Comparison of ENCODE assay signal across 9 cellular contexts in genomic region chr6:24911983-24912382, GRCh38. TPM values are rescaled to one million over a fixed set of nuclear protein-coding genes. Genes with fewer than 3 reads are reported as not detected.
A peak's percentile ranks its signal among the peaks of the same experiment; 100 is the strongest.
DNase-seq lines count a peak whose midpoint lies in the region; ATAC-seq, FAIRE-seq and TF ChIP-seq lines count a peak whose summit lies in the region.
"Had no signal": no experiment of that assay in that cellular context is flagged by ENCODE, and none has a peak within 500 bp of the region (broad histone marks: within the 10 kb centered on the region; RNA-seq: fewer than 3 reads in every experiment).

No MANE protein-coding gene starts in this region.

- H3K27ac Mint-ChIP-seq in activated T-cell treated with anti-CD3 and anti-CD28 coated beads, Interleukin-2, amount 50 U/mL, for 24 hours = peak overlapping the region; percentile 94
- H3K27ac Mint-ChIP-seq in activated CD8-positive, alpha-beta T cell treated with anti-CD3 and anti-CD28 coated beads, Interleukin-2, amount 10 ng/mL, durations not matched to agents 7 days and 5 days = peak overlapping the region; percentile 87
- H3K27ac Mint-ChIP-seq in immature natural killer cell = peak overlapping the region; percentile 91 to 97 (median 94)
- peak overlapping the region; percentile 97 for H3K27ac Mint-ChIP-seq in stimulated activated effector memory CD8-positive, alpha-beta T cell treated with anti-CD3 and anti-CD28 coated beads, Interleukin-12 subunit alpha, Interleukin-12 subunit beta, amount 100 ng/mL, for 72 hours

- H3K4me1 Mint-ChIP-seq in activated T-cell treated with anti-CD3 and anti-CD28 coated beads, Interleukin-2, amount 50 U/mL, for 24 hours (ENCODE audit: low read depth) = peaks cover 89% of the 10 kb centered on the region
- peaks cover 93% of the 10 kb centered on the region for H3K4me1 Mint-ChIP-seq in activated CD8-positive, alpha-beta T cell treated with anti-CD3 and anti-CD28 coated beads, Interleukin-2, amount 10 ng/mL, durations not matched to agents 7 days and 5 days (ENCODE audit: low read depth)
- H3K4me1 Mint-ChIP-seq in immature natural killer cell = peaks cover 96 to 99% of the 10 kb centered on the region in 2 donors
- peaks cover 86% of the 10 kb centered on the region for H3K4me1 Mint-ChIP-seq in stimulated activated effector memory CD8-positive, alpha-beta T cell treated with anti-CD3 and anti-CD28 coated beads, Interleukin-12 subunit alpha, Interleukin-12 subunit beta, amount 100 ng/mL, for 72 hours

- DNase-seq in activated T-cell treated with anti-CD3 and anti-CD28 coated beads, Interleukin-2, amount 50 U/mL, for 24 hours = no peak
- DNase-seq in activated T-cell treated with anti-CD3 and anti-CD28 coated beads, Interleukin-2, amount 50 U/mL, for 1 hour = no peak
- no peak for DNase-seq in activated CD8-positive, alpha-beta T cell treated with anti-CD3 and anti-CD28 coated beads, Interleukin-2, amount 10 ng/mL, durations not matched to agents 7 days and 5 days
- DNase-seq in immature natural killer cell (no peak), HT-29 (ENCODE audit: low spot score) (no peak), D721Med (ENCODE audit: insufficient read length, low spot score) (no peak), substantia nigra (lab: John Stamatoyannopoulos, UW) (no peak)
- DNase-seq in stimulated activated effector memory CD8-positive, alpha-beta T cell treated with anti-CD3 and anti-CD28 coated beads, Interleukin-12 subunit alpha, Interleukin-12 subunit beta, amount 100 ng/mL, for 72 hours (ENCODE audit: low spot score in 2 of 2) = no peak
- DNase-seq: NCI-H1694 had no signal

- no peaks in the 10 kb centered on the region for H3K9me3 Mint-ChIP-seq in activated T-cell treated with anti-CD3 and anti-CD28 coated beads, Interleukin-2, amount 50 U/mL, for 24 hours
- H3K9me3 Mint-ChIP-seq in activated CD8-positive, alpha-beta T cell treated with anti-CD3 and anti-CD28 coated beads, Interleukin-2, amount 10 ng/mL, durations not matched to agents 7 days and 5 days (ENCODE audit: insufficient read depth) = no peaks in the 10 kb centered on the region
- H3K9me3 Mint-ChIP-seq in immature natural killer cell = no peaks in the 10 kb centered on the region
- H3K9me3 Mint-ChIP-seq in stimulated activated effector memory CD8-positive, alpha-beta T cell treated with anti-CD3 and anti-CD28 coated beads, Interleukin-12 subunit alpha, Interleukin-12 subunit beta, amount 100 ng/mL, for 72 hours = no peaks in the 10 kb centered on the region

- no peak for FAIRE-seq in D721Med (lab: Jason Lieb, UNC)

- CTCF ChIA-PET in activated CD8-positive, alpha-beta T cell treated with anti-CD3 and anti-CD28 coated beads, Interleukin-2, amount 10 ng/mL, durations not matched to agents 7 days and 5 days (lab: Charles Lee) = interaction anchor here (1.1 to 13.3 kb wide), 12 partner anchors 9 to 159 kb away, joined by 3 to 198 read pairs (median 50); partner anchors contain the start of gene RIPOR2

- no peak overlapping the region for H3K27ac ChIP-seq in substantia nigra (ENCODE audit: low read depth, low read length, poor library complexity, severe bottlenecking)

- peaks cover 25% of the 10 kb centered on the region for H3K36me3 Mint-ChIP-seq in activated T-cell treated with anti-CD3 and anti-CD28 coated beads, Interleukin-2, amount 50 U/mL, for 24 hours (ENCODE audit: low read depth)
- peaks cover 82% of the 10 kb centered on the region for H3K36me3 Mint-ChIP-seq in activated CD8-positive, alpha-beta T cell treated with anti-CD3 and anti-CD28 coated beads, Interleukin-2, amount 10 ng/mL, durations not matched to agents 7 days and 5 days (ENCODE audit: low read depth)
- peaks cover 0 to 28% (median 11%) of the 10 kb centered on the region in 3 donors for H3K36me3 Mint-ChIP-seq in immature natural killer cell
- peaks cover 26% of the 10 kb centered on the region for H3K36me3 Mint-ChIP-seq in stimulated activated effector memory CD8-positive, alpha-beta T cell treated with anti-CD3 and anti-CD28 coated beads, Interleukin-12 subunit alpha, Interleukin-12 subunit beta, amount 100 ng/mL, for 72 hours

- H3K27me3 Mint-ChIP-seq in activated T-cell treated with anti-CD3 and anti-CD28 coated beads, Interleukin-2, amount 50 U/mL, for 24 hours = no peaks in the 10 kb centered on the region
- no peaks in the 10 kb centered on the region for H3K27me3 Mint-ChIP-seq in activated CD8-positive, alpha-beta T cell treated with anti-CD3 and anti-CD28 coated beads, Interleukin-2, amount 10 ng/mL, durations not matched to agents 7 days and 5 days (ENCODE audit: low read depth)
- peaks cover 7 to 17% (median 11%) of the 10 kb centered on the region in 3 donors for H3K27me3 Mint-ChIP-seq in immature natural killer cell (ENCODE audit: low read depth in 3 of 3)

- POLR2A ChIA-PET in activated CD8-positive, alpha-beta T cell treated with anti-CD3 and anti-CD28 coated beads, Interleukin-2, amount 10 ng/mL, durations not matched to agents 7 days and 5 days (lab: Charles Lee) = interaction anchor here (1.2 to 4.5 kb wide), 4 partner anchors 7 to 39 kb away, joined by 3 to 27 read pairs (median 14); partner anchors contain the start of gene RIPOR2

- no peak for ATAC-seq in activated CD8-positive, alpha-beta T cell treated with anti-CD3 and anti-CD28 coated beads, Interleukin-2, amount 10 ng/mL, durations not matched to agents 7 days and 5 days
- ATAC-seq in stimulated activated effector memory CD8-positive, alpha-beta T cell treated with anti-CD3 and anti-CD28 coated beads, Interleukin-12 subunit alpha, Interleukin-12 subunit beta, amount 100 ng/mL, for 72 hours = no peak

- H3K4me3 Mint-ChIP-seq in activated T-cell treated with anti-CD3 and anti-CD28 coated beads, Interleukin-2, amount 50 U/mL, for 24 hours = peak overlapping the region; percentile 86
- H3K4me3 Mint-ChIP-seq in activated CD8-positive, alpha-beta T cell treated with anti-CD3 and anti-CD28 coated beads, Interleukin-2, amount 10 ng/mL, durations not matched to agents 7 days and 5 days = peak overlapping the region; percentile 81
- H3K4me3 Mint-ChIP-seq in immature natural killer cell = peak overlapping the region; percentile 88 to 95 (median 89)
- H3K4me3 Mint-ChIP-seq in stimulated activated effector memory CD8-positive, alpha-beta T cell treated with anti-CD3 and anti-CD28 coated beads, Interleukin-12 subunit alpha, Interleukin-12 subunit beta, amount 100 ng/mL, for 72 hours = peak overlapping the region; percentile 95

- TF ChIP-seq CTCF in D721Med (IDR thresholded peaks at IDR 0.05; ENCODE audit: insufficient read depth, missing control alignments) = no peak

RNA-seq across cellular contexts. Expression of gene RIPOR2, which starts 23.8 kb away (rescaled TPM):
- total RNA-seq in activated CD8-positive, alpha-beta T cell treated with anti-CD3 and anti-CD28 coated beads, Interleukin-2, amount 10 ng/mL, durations not matched to agents 7 days and 5 days = 100 to 1,000 TPM; 154 to 156 TPM
- polyA plus RNA-seq in immature natural killer cell = 100 to 1,000 TPM; 262 to 392 (median 334) TPM
- total RNA-seq in HT-29 (2014; rRNA removed; shearing (Covaris generic)) = 0.20 and 0.29 TPM in 2 replicates

Comparison
In these comparisons a context has a peak if more than half of its experiments do, and no peak if none do; other contexts are left out.
1. RNA of gene RIPOR2, which starts 23.8 kb away (total RNA-seq): 154 to 156 TPM in activated CD8-positive, alpha-beta T cell treated with anti-CD3 and anti-CD28 coated beads, Interleukin-2, amount 10 ng/mL, durations not matched to agents 7 days and 5 days; 0.20 to 0.29 TPM in HT-29; every median in the first group is over 100 times any median in the second.
2. Peak in every context shown above with its lines, with median percentiles within 50 percentile points of each other: H3K27ac Mint-ChIP-seq and H3K4me3 Mint-ChIP-seq.